In the genomic region with DNA sequence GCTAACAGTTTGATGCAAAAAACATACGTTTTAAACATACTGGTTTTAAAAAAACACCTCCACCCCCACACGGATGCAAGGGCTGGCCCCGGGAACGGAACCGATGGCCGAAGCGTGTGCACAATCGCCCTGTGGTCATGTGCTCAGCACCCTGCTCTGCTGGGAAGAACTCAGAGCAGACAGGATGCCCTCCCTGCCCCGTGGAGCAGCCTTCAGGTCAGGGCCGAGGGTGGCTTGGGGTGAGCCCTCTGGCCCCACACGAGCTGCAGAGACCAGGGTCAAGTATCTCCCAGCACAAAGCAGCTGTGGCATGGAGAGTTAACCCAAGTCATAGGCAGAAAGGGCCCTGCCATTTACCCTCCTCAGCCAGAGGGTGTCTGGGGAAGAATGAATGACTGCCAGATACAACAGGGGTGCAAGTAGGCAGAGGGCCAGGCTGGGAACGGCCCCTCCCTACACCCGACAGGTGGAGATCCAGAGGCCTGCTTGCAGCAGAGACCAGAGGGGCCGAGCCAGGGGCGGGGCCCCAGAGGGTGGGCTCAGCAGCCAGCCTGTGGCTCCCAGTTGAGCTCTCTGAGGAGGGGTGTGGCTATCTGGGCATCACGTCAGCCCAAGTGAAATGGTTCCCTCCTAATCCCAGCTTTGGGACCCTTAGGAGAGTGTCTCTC, we compare ENCODE assay signal across 13 cellular contexts. TPM values are rescaled to one million over a fixed set of nuclear protein-coding genes. Genes with fewer than 3 reads are reported as not detected.
DNase-seq lines count a peak whose midpoint lies in the region; ATAC-seq, FAIRE-seq and TF ChIP-seq lines count a peak whose summit lies in the region.
"Had no signal": no experiment of that assay in that cellular context is flagged by ENCODE, and none has a peak within 500 bp of the region (broad histone marks: within the 10 kb centered on the region; RNA-seq: fewer than 3 reads in every experiment).

No MANE protein-coding gene starts in this region.

- no peak overlapping the region for H3K4ac ChIP-seq in H9 (ENCODE audit: low read depth, low read length)

- no peaks in the 10 kb centered on the region for H3K4me1 Mint-ChIP-seq in H9
- H3K4me1 Mint-ChIP-seq in astrocyte (ENCODE audit: low read depth, unreplicated experiment): peaks cover 5% of the 10 kb centered on the region
- H3K4me1 Mint-ChIP-seq: memory B cell; stimulated activated effector memory CD8-positive, alpha-beta T cell treated with anti-CD3 and anti-CD28 coated beads, Interleukin-12 subunit alpha, Interleukin-12 subunit beta, amount 100 ng/mL, for 72 hours had no signal

- no peak overlapping the region for H3K18ac ChIP-seq in H9 (ENCODE audit: insufficient read length, low read depth, low read length)

- H3T11ph ChIP-seq in H9 (ENCODE audit: low read length): no peak overlapping the region

- no peak overlapping the region for H2BK120ac ChIP-seq in H9 (ENCODE audit: low read depth, low read length, poor library complexity, severe bottlenecking)

- H3K23ac ChIP-seq in H9 (ENCODE audit: insufficient read length, low read depth, low read length): no peak overlapping the region

- peaks cover 50 to 97% (median 83%) of the 10 kb centered on the region in 3 experiments for H3K36me3 Mint-ChIP-seq in H9 (ENCODE audit: insufficient read depth in 1 of 3, low read depth in 3 of 3)
- peaks cover 15% of the 10 kb centered on the region for H3K36me3 Mint-ChIP-seq in astrocyte (ENCODE audit: low read depth, unreplicated experiment)
- H3K36me3 Mint-ChIP-seq: memory B cell had no signal

- peaks cover 3% of the 10 kb centered on the region for H3K79me1 ChIP-seq in H9 (ENCODE audit: insufficient read depth, low read depth, low read length, poor library complexity, severe bottlenecking)

- H3K4me2 ChIP-seq in H9 (ENCODE audit: insufficient read depth, insufficient read length, low read length): no peak overlapping the region
- no peak overlapping the region for H3K4me2 ChIP-seq in astrocyte (ENCODE audit: low read length)
- H3K4me2 ChIP-seq in Karpas-422 (ENCODE audit: low read depth, low read length, poor library complexity, severe bottlenecking): no peak overlapping the region

- no peak overlapping the region for H3K14ac ChIP-seq in H9 (ENCODE audit: insufficient read depth, low read length)

- no peak overlapping the region for H2AK5ac ChIP-seq in H9 (ENCODE audit: insufficient read length, low read length)

- no peak overlapping the region for H3K4me3 ChIP-seq in astrocyte (ENCODE audit: insufficient read depth, low read depth, low read length)
- H3K4me3 ChIP-seq in left lung: no peak overlapping the region
- H3K4me3 ChIP-seq in Karpas-422 (ENCODE audit: low read length): no peak overlapping the region

- DNase-seq in H9 (peak; percentile 27), astrocyte (ENCODE audit: low read depth) (no peak), left lung (peak; percentile 23 to 59), Karpas-422 (no peak), HCEC 1CT (no peak), urothelium cell line (ENCODE audit: low spot score) (no peak)
- DNase-seq: GF-D8; NCI-H1694; NCI-H69; stimulated activated CD4-positive, alpha-beta T cell treated with anti-CD3 and anti-CD28 coated beads, Interleukin-2, amount 100 ng/mL, for 24 hours had no signal

- no peaks in the 10 kb centered on the region for H3K23me2 ChIP-seq in H9 (ENCODE audit: insufficient read length, low read depth, low read length, poor library complexity, severe bottlenecking)

- no peaks in the 10 kb centered on the region for H3K79me2 ChIP-seq in H9 (ENCODE audit: insufficient read depth, low read length)
- peaks cover 34% of the 10 kb centered on the region for H3K79me2 ChIP-seq in astrocyte (ENCODE audit: insufficient read depth, low read length)
- H3K79me2 ChIP-seq in Karpas-422 (ENCODE audit: low read length): no peaks in the 10 kb centered on the region

- no peak overlapping the region for H4K91ac ChIP-seq in H9 (ENCODE audit: insufficient read length, low read depth, low read length)

- intact Hi-C loops in left lung (cut with DNase I): no loop called here

- H3K4me3 Mint-ChIP-seq in H9 (no peak overlapping the region), astrocyte (ENCODE audit: unreplicated experiment) (no peak overlapping the region)
- H3K4me3 Mint-ChIP-seq: memory B cell; stimulated activated effector memory CD8-positive, alpha-beta T cell treated with anti-CD3 and anti-CD28 coated beads, Interleukin-12 subunit alpha, Interleukin-12 subunit beta, amount 100 ng/mL, for 72 hours had no signal

- H4K5ac ChIP-seq in H9 (ENCODE audit: insufficient read length, low read depth, low read length): no peak overlapping the region

- H3K9me3 ChIP-seq in H9 (ENCODE audit: control insufficient read depth, low read depth, low read length) (no peaks in the 10 kb centered on the region), astrocyte (ENCODE audit: insufficient read depth, low read depth, low read length) (no peaks in the 10 kb centered on the region), left lung (no peaks in the 10 kb centered on the region), Karpas-422 (ENCODE audit: low read length) (no peaks in the 10 kb centered on the region)

- H2BK5ac ChIP-seq in H9 (ENCODE audit: insufficient read length, low read length): no peak overlapping the region

- no peak overlapping the region for H3K27ac ChIP-seq in H9 (ENCODE audit: insufficient read length, low read depth, low read length)
- peak overlapping the region; percentile 74 for H3K27ac ChIP-seq in astrocyte (ENCODE audit: low read depth, low read length)
- peak overlapping the region; percentile 33 to 57 for H3K27ac ChIP-seq in left lung
- H3K27ac ChIP-seq in temporal lobe (ENCODE audit: low read depth, low read length): peak overlapping the region; percentile 95
- no peak overlapping the region for H3K27ac ChIP-seq in Karpas-422 (ENCODE audit: low read length)

- TF ChIP-seq CTCF in H9 (conservative IDR thresholded peaks at IDR 0.05) (no peak), astrocyte (IDR thresholded peaks at IDR 0.05; ENCODE audit: insufficient read depth, low read depth, low read length) (no peak), left lung (IDR thresholded peaks at IDR 0.05) (no peak)

- H2BK20ac ChIP-seq in H9 (ENCODE audit: low read depth, low read length, poor library complexity, severe bottlenecking): no peak overlapping the region

- FAIRE-seq in astrocyte (lab: Jason Lieb, UNC) (no peak), urothelium cell line (lab: Jason Lieb, UNC) (no peak)

- H3K27ac Mint-ChIP-seq in H9: no peak overlapping the region
- H3K27ac Mint-ChIP-seq in astrocyte (ENCODE audit: unreplicated experiment): no peak overlapping the region
- H3K27ac Mint-ChIP-seq: memory B cell; stimulated activated effector memory CD8-positive, alpha-beta T cell treated with anti-CD3 and anti-CD28 coated beads, Interleukin-12 subunit alpha, Interleukin-12 subunit beta, amount 100 ng/mL, for 72 hours had no signal

- H4K20me1 ChIP-seq in H9 (ENCODE audit: control insufficient read depth, insufficient read depth, insufficient read length) (no peaks in the 10 kb centered on the region), astrocyte (ENCODE audit: insufficient read depth, low read length) (peaks cover 84% of the 10 kb centered on the region), Karpas-422 (ENCODE audit: insufficient read depth, low read depth, low read length) (no peaks in the 10 kb centered on the region)

- H3K27me3 ChIP-seq in H9 (ENCODE audit: insufficient read depth, low read length) (no peaks in the 10 kb centered on the region), astrocyte (ENCODE audit: insufficient read depth, low read length) (no peaks in the 10 kb centered on the region), left lung (no peaks in the 10 kb centered on the region), Karpas-422 (ENCODE audit: low read length) (no peaks in the 10 kb centered on the region)

- no peak overlapping the region for H2BK15ac ChIP-seq in H9 (ENCODE audit: low read depth, low read length)

- no peaks in the 10 kb centered on the region for H3K9me2 ChIP-seq in Karpas-422 (replicated peaks; ENCODE audit: insufficient read depth, low read length)

- H3K27me3 Mint-ChIP-seq in H9 (ENCODE audit: low read depth): peaks cover 4% of the 10 kb centered on the region; the same call in 1 of the 2 replicates
- H3K27me3 Mint-ChIP-seq in astrocyte (ENCODE audit: low read depth, unreplicated experiment): no peaks in the 10 kb centered on the region

- H3K36me3 ChIP-seq in astrocyte (ENCODE audit: insufficient read depth, low read length) (peaks cover 6% of the 10 kb centered on the region), left lung (peaks cover 0 to 100% of the 10 kb centered on the region in 2 donors), Karpas-422 (ENCODE audit: insufficient read depth, low read length) (no peaks in the 10 kb centered on the region)

- H2BK12ac ChIP-seq in H9 (ENCODE audit: insufficient read length, low read depth, low read length): no peak overlapping the region

- H3K4me1 ChIP-seq in H9 (ENCODE audit: insufficient read depth, low read length): no peaks in the 10 kb centered on the region
- H3K4me1 ChIP-seq in astrocyte (ENCODE audit: insufficient read depth, low read length): peaks cover 21% of the 10 kb centered on the region
- H3K4me1 ChIP-seq in left lung: peaks cover 23 to 30% of the 10 kb centered on the region in 2 donors
- H3K4me1 ChIP-seq in Karpas-422 (ENCODE audit: low read length): no peaks in the 10 kb centered on the region

- no CpG with 5 or more reads among the region's 16 CpGs for WGBS in H9 (ENCODE audit: extremely low coverage, insufficient read length, low lambda C conversion rate)

- H2AFZ ChIP-seq in H9 (ENCODE audit: low read length) (no peak overlapping the region), astrocyte (ENCODE audit: low read depth, low read length) (no peak overlapping the region), Karpas-422 (ENCODE audit: low read length) (no peak overlapping the region)

- no peak overlapping the region for H3K56ac ChIP-seq in H9 (ENCODE audit: insufficient read length, low read depth, low read length)

- H3K9ac ChIP-seq in H9 (ENCODE audit: extremely low read depth, insufficient read length, low read length): no peak overlapping the region
- H3K9ac ChIP-seq in astrocyte (ENCODE audit: low read length): peak overlapping the region; percentile 64
- H3K9ac ChIP-seq in Karpas-422 (ENCODE audit: low read length): no peak overlapping the region

- ATAC-seq in left lung: no peak
- ATAC-seq: stimulated activated effector memory CD8-positive, alpha-beta T cell treated with anti-CD3 and anti-CD28 coated beads, Interleukin-12 subunit alpha, Interleukin-12 subunit beta, amount 100 ng/mL, for 72 hours had no signal

- H4K8ac ChIP-seq in H9 (replicated peaks; ENCODE audit: insufficient read length, low read depth, low read length): no peak overlapping the region

- H3K9me3 Mint-ChIP-seq in H9: no peaks in the 10 kb centered on the region
- H3K9me3 Mint-ChIP-seq in astrocyte (ENCODE audit: unreplicated experiment): no peaks in the 10 kb centered on the region
- H3K9me3 Mint-ChIP-seq: memory B cell; stimulated activated effector memory CD8-positive, alpha-beta T cell treated with anti-CD3 and anti-CD28 coated beads, Interleukin-12 subunit alpha, Interleukin-12 subunit beta, amount 100 ng/mL, for 72 hours had no signal

RNA-seq across cellular contexts. Expression of gene ZRANB1, which starts 56.8 kb away (rescaled TPM):
- 16.1 and 17.4 TPM in 2 replicates for total RNA-seq in H9 (2021)
- total RNA-seq in astrocyte: 24.5 and 24.9 TPM in 2 replicates
- 10 to 100 TPM; 15.3 to 15.5 TPM for total RNA-seq in left lung
- total RNA-seq in temporal lobe: 53.6 TPM
- 12.3 and 13.1 TPM in 2 replicates for total RNA-seq in Karpas-422 (2014; rRNA removed; shearing (Covaris generic); ENCODE audit: low replicate concordance)

Comparison
In these comparisons a context has a peak if more than half of its experiments do, and no peak if none do; other contexts are left out.
1. DNase-seq: peak in H9 (single experiment) and left lung (2 of 2); none in astrocyte (single experiment), Karpas-422 (single experiment), HCEC 1CT (single experiment) and urothelium cell line (single experiment).
2. H3K27ac ChIP-seq: peak in astrocyte (single experiment), left lung (2 of 2) and temporal lobe (single experiment); none in H9 (single experiment) and Karpas-422 (single experiment).